1 cellular context compared by ENCODE assay signal in genomic region chr6:3227363-3228045, GRCh38.
TF ChIP-seq lines count a peak whose summit lies in the region.

TUBB2B (minus strand) TSS chr6:3227653; CDS start chr6:3227543, 110 bp downstream.

TF ChIP-seq in K562, 482 proteins besides CTCF, POLR2A, EP300 and RAD21 (continued from another document):
- TF ChIP-seq ATF2 (CRISPR knock-in tag; IDR thresholded peaks at IDR 0.05) (0 out of 2 replicates have a peak, but pooled peaks have one; percentile 36), GTF2A2 (tag; IDR thresholded peaks at IDR 0.05) (no peak), ATF6 (CRISPR knock-in tag; IDR thresholded peaks at IDR 0.05) (0 out of 2 replicates have a peak, but pooled peaks have one; percentile 49), KAT7 (CRISPR knock-in tag; IDR thresholded peaks at IDR 0.05; ENCODE audit: borderline replicate concordance) (peak; percentile 11; the same call in 1 of the 2 replicates), ZNF133 (CRISPR knock-in tag; IDR thresholded peaks at IDR 0.05) (no peak)
TF ChIP-seq in K562: peak in this region for 30.
